Comparison of ENCODE assay signal across 8 cellular contexts in the genomic region with DNA sequence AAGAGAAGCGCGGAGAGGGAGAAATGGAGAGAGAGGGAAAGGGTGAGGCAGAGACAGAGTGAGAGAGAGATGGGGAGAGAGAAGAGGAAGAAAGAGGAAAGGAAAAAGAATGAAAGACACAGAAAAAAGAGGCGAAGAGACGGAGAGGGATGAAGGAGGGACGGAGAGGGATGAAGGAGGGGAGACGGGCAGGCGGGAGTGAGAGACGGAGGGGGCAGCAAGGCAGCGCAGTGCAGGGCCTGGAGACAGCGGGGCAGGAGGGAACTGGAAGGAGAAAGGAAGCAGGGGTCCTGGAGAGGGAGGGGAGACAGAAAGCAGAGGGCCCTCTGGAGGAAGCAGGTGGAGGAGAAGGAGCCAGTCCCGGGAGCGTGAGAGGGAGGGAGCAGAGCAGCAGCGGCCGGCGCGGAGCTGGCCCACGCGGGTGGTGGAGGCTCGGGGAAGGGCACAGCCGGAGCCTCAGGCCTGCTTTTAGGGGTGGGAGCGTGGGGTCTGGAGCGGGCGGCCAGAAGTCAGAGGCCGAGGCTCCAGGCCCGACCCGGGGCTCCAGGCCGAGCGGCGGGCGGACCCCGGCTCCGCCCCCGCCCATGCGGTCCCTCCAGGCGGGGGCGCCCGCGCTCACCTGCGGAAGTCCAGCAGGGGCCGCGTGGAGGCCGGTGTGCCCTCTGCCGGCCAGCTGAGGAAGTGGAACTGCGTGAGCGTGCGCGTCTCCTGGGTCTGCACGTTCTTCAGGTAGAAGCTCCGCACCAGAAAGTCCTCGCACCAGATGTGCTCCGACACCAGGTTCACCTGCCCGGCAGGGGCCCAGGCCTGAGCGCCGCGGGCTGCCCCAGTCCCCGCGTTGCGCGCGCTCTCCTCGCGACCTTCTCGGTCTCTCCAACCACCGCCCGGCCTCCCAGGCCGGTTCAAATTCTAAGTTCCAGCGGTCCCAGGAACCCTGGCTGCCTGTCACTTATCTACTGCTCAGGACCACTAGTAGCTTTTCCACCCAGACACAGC. TPM values are rescaled to one million over a fixed set of nuclear protein-coding genes. Genes with fewer than 3 reads are reported as not detected.
DNase-seq lines count a peak whose midpoint lies in the region; ATAC-seq and TF ChIP-seq lines count a peak whose summit lies in the region.

No MANE protein-coding gene starts in this region.

- TF ChIP-seq POLR2A in adrenal gland (IDR thresholded peaks at IDR 0.05) (peak; percentile 25 to 43), vagina (IDR thresholded peaks at IDR 0.05) (no peak)

- peak; percentile 45 for DNase-seq in GM04504 (ENCODE audit: low read depth)
- peak; percentile 99 for DNase-seq in H7
- peak; percentile 70 for DNase-seq in M059J (ENCODE audit: low read depth)
- peak; percentile 86 for DNase-seq in SW480 (ENCODE audit: low spot score)
- peak; percentile 80 to 93 (median 87) for DNase-seq in adrenal gland
- DNase-seq in right cardiac atrium: peak; percentile 86 to 95 (median 95)
- peak; percentile 76 for DNase-seq in putamen (ENCODE audit: low spot score)
- DNase-seq in vagina (ENCODE audit: extremely low spot score in 2 of 2): peak in 1 of 2 donors; percentile 83

- H3K36me3 ChIP-seq in H7 (replicated peaks; ENCODE audit: control insufficient read depth, insufficient read depth, low read length) (no peaks in the 10 kb centered on the region), adrenal gland (replicated peaks in 1 of 2) (no peaks in the 10 kb centered on the region), vagina (no peaks in the 10 kb centered on the region)

- peak; percentile 71 to 100 (median 92) for TF ChIP-seq CTCF in adrenal gland (IDR thresholded peaks at IDR 0.05)
- TF ChIP-seq CTCF in vagina (IDR thresholded peaks at IDR 0.05): peak; percentile 99

- H3K27me3 ChIP-seq in H7 (ENCODE audit: control insufficient read depth, insufficient read depth, low read length) (peaks cover 14% of the 10 kb centered on the region), adrenal gland (no peaks in the 10 kb centered on the region), right cardiac atrium (ENCODE audit: control insufficient read depth, insufficient read depth) (no peaks in the 10 kb centered on the region), vagina (no peaks in the 10 kb centered on the region)

- H3K27ac ChIP-seq in adrenal gland: peak overlapping the region in 2 of 5 donors; percentile 75 to 79
- H3K27ac ChIP-seq in right cardiac atrium (ENCODE audit: low read length): peak overlapping the region; percentile 26
- H3K27ac ChIP-seq in vagina: peak overlapping the region; percentile 89

- WGBS in adrenal gland, 4 donors: 8 to 23% (median 12%) methylated on average over 25 to 67 of the region's 67 CpGs
- 5% methylated on average over 67 of the region's 67 CpGs for whole genome bisulfite sequencing in right cardiac atrium

- peak overlapping the region; percentile 86 for H3K4me3 ChIP-seq in H7 (ENCODE audit: insufficient read depth, low read depth, low read length)
- H3K4me3 ChIP-seq in adrenal gland: peak overlapping the region in 2 of 4 donors; percentile 16 to 62
- H3K4me3 ChIP-seq in right cardiac atrium (ENCODE audit: low read length): peak overlapping the region; percentile 63
- H3K4me3 ChIP-seq in vagina: peak overlapping the region; percentile 44 to 54

- ATAC-seq in right cardiac atrium: peak; percentile 89 to 90

- H3K4me1 ChIP-seq in adrenal gland (replicated peaks in 1 of 2): peaks cover 0 to 7% of the 10 kb centered on the region in 2 donors
- peaks cover 2% of the 10 kb centered on the region for H3K4me1 ChIP-seq in right cardiac atrium (ENCODE audit: control insufficient read depth, insufficient read depth, low read length)
- H3K4me1 ChIP-seq in vagina: peaks cover 6% of the 10 kb centered on the region

- intact Hi-C loops in adrenal gland (cut with DNase I) (loop anchor here (5.0 to 10.0 kb wide), 2 partner anchors 50 to 132 kb away; a partner anchor contains a TSS), right cardiac atrium (cut with DNase I) (loop anchor here (2.0 to 10.0 kb wide), 5 partner anchors 50 to 134 kb away; a partner anchor contains a TSS), vagina (cut with DNase I) (loop anchor here (1.0 to 5.0 kb wide), 2 partner anchors 15 to 127 kb away; a partner anchor contains a TSS)

- H3K9me3 ChIP-seq in adrenal gland (replicated peaks in 1 of 3) (no peaks in the 10 kb centered on the region), right cardiac atrium (ENCODE audit: control insufficient read depth, low read length) (no peaks in the 10 kb centered on the region), vagina (no peaks in the 10 kb centered on the region)

RNA-seq across cellular contexts. Expression of a gene that starts 14.5 kb away (rescaled TPM):
- 0.73 and 2.0 TPM in 2 replicates for total RNA-seq in H7 (2014; rRNA removed; shearing (Covaris generic))
- total RNA-seq in M059J (2014; rRNA removed; shearing (Covaris generic)): 1.1 and 1.7 TPM in 2 replicates
- 100 to 1,000 TPM in 1 of 8 donors, 10 to 100 TPM in 2, 1 to 10 TPM in 3, under 1 TPM in 1, not detected in 1; 0.39 to 106 (median 8.8) TPM for total RNA-seq in adrenal gland
- 10 to 100 TPM in 2 of 3 donors, 1 to 10 TPM in 1; 8.5 to 45.3 (median 26.7) TPM for polyA plus RNA-seq in adrenal gland
- under 1 TPM in 1 of 4 donors, not detected in 3; 0.25 TPM for total RNA-seq in right cardiac atrium
- 0.41 TPM for polyA plus RNA-seq in right cardiac atrium
- total RNA-seq in vagina: 7.6 TPM

RNA-seq across cellular contexts. Expression of a gene that starts 15.5 kb away (rescaled TPM):
- 29.1 and 38.6 TPM in 2 replicates for total RNA-seq in H7 (2014; rRNA removed; shearing (Covaris generic))
- total RNA-seq in M059J (2014; rRNA removed; shearing (Covaris generic)): 33.2 and 45.9 TPM in 2 replicates
- total RNA-seq in adrenal gland: 100 to 1,000 TPM in 7 of 8 donors, 10 to 100 TPM in 1; 80.6 to 180 (median 137) TPM
- 100 to 1,000 TPM; 126 to 201 (median 145) TPM for polyA plus RNA-seq in adrenal gland
- 10 to 100 TPM; 43.9 to 78.7 (median 65.8) TPM for total RNA-seq in right cardiac atrium
- polyA plus RNA-seq in right cardiac atrium: 57.5 TPM
- total RNA-seq in vagina: 92.8 TPM

RNA-seq across cellular contexts. Expression of a gene that starts 37.9 kb away (rescaled TPM):
- total RNA-seq in H7 (2014; rRNA removed; shearing (Covaris generic)): not detected in 2 replicates
- total RNA-seq in M059J (2014; rRNA removed; shearing (Covaris generic)): not detected in 2 replicates
- total RNA-seq in adrenal gland (not detected), right cardiac atrium (not detected), vagina (not detected)
- polyA plus RNA-seq in adrenal gland (not detected), right cardiac atrium (not detected)

RNA-seq across cellular contexts. Expression of a gene that starts 40.9 kb away (rescaled TPM):
- total RNA-seq in H7 (2014; rRNA removed; shearing (Covaris generic)): 20.3 and 43.9 TPM in 2 replicates
- total RNA-seq in M059J (2014; rRNA removed; shearing (Covaris generic)): 105 and 129 TPM in 2 replicates
- total RNA-seq in adrenal gland (100 to 1,000 TPM in 1 of 8 donors, 10 to 100 TPM in 7; 16.6 to 207 (median 25.9) TPM), right cardiac atrium (10 to 100 TPM; 27.6 to 88.6 (median 64.3) TPM), vagina (122 TPM)
- polyA plus RNA-seq in adrenal gland (100 to 1,000 TPM in 1 of 3 donors, 10 to 100 TPM in 2; 13.4 to 741 (median 39.6) TPM), right cardiac atrium (131 TPM)

RNA-seq across cellular contexts. Expression of a gene that starts 41.6 kb away (rescaled TPM):
- 0.28 TPM in 1 of 2 replicates, not detected in the other for total RNA-seq in H7 (2014; rRNA removed; shearing (Covaris generic))
- not detected in 2 replicates for total RNA-seq in M059J (2014; rRNA removed; shearing (Covaris generic))
- total RNA-seq in adrenal gland (under 1 TPM in 1 of 8 donors, not detected in 7; 0.14 TPM), right cardiac atrium (not detected), vagina (not detected)
- polyA plus RNA-seq in adrenal gland (under 1 TPM in 1 of 3 donors, not detected in 2; 0.07 TPM), right cardiac atrium (not detected)

Comparison
In these comparisons a context has a peak if more than half of its experiments do, and no peak if none do; other contexts are left out.
1. POLR2A ChIP-seq: peak in adrenal gland (2 of 2); none in vagina (0 of 2).